8 cellular contexts compared by ENCODE assay signal in the genomic region with DNA sequence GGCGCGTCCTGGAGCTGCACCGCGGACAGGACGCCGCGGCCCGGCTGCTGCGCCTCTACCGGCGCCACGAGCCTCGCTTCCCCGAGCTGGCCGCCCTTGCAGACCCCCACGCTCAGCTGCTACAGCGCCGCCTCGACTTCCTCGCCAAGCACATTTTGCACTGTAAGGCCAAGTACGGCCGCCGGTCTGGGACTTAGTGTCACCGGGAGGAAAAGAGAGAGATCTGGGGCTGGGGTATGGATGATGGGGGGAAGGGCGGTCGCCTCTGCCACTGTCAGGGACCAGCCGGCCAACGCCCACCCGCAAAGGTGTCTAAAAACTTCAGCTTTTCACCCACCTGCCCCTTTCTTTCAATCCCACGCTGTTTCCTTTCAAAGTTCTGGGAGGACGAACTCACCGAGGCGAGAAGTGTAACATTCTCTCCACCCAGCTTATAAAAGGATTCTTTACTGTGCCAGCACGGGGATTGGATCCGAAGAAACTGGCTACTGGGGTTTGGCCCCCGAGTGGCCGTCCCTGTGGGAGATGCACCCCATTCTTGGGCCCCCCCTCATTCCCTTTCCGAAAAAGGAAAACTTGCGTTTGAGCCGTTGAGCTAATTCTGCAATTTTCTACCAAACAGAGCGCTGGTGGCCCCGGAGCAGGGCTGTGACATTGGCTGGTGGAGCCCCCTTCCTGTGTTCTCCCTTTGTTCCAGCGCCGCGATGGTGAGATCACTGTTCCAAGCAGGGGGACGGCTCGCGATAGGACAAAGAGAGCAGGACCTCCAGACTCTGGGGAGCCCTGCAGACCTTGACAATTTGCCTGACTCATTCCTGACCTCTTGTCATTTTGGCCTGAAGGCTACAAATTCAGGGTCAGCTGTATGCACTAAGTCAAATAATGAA. TPM values are rescaled to one million over a fixed set of nuclear protein-coding genes. Genes with fewer than 3 reads are reported as not detected.
DNase-seq lines count a peak whose midpoint lies in the region; ATAC-seq and TF ChIP-seq lines count a peak whose summit lies in the region.

No MANE protein-coding gene starts in this region.

- H3K9me3 ChIP-seq in SJCRH30 (replicated peaks): no peaks in the 10 kb centered on the region
- H3K9me3 ChIP-seq in muscle layer of duodenum (ENCODE audit: control insufficient read depth in 1 of 2, low read length in 2 of 2): no peaks in the 10 kb centered on the region

- DNase-seq in NCI-H1417 (lab: John Stamatoyannopoulos, UW): peak in 2 of 3 experiments; percentile 76 to 84
- no peak for DNase-seq in NCI-H1417 treated with DMSO at 0.1 percent for 48 hours (lab: John Stamatoyannopoulos, UW)
- DNase-seq in SJCRH30: peak; percentile 80 to 81
- peak; percentile 41 for DNase-seq in epithelial cell of esophagus (ENCODE audit: low read depth)

- no peaks in the 10 kb centered on the region for H3K36me3 ChIP-seq in SJCRH30
- no peaks in the 10 kb centered on the region for H3K36me3 ChIP-seq in muscle layer of duodenum (ENCODE audit: control insufficient read depth in 1 of 2, insufficient read depth in 2 of 2, low read length in 2 of 2)

- H3K4me1 ChIP-seq in SJCRH30: peaks cover 46% of the 10 kb centered on the region
- H3K4me1 ChIP-seq in muscle layer of duodenum (ENCODE audit: control insufficient read depth in 1 of 2, insufficient read depth in 2 of 2, low read length in 2 of 2): peaks cover 0 to 31% of the 10 kb centered on the region in 2 donors

- H3K27ac ChIP-seq in SJCRH30 (peak overlapping the region; percentile 82), muscle layer of duodenum (ENCODE audit: low read length) (no peak overlapping the region)

- peak; percentile 12 for ATAC-seq in HG02840 (IDR thresholded peaks at IDR 0.05; ENCODE audit: low FRiP score, unreplicated experiment)
- ATAC-seq in HG03565 (IDR thresholded peaks at IDR 0.05; ENCODE audit: unreplicated experiment): no peak
- ATAC-seq in activated CD4-positive, CD25-positive, alpha-beta regulatory T cell treated with anti-CD3 and anti-CD28 coated beads, Interleukin-2, amount 50 U/mL, for 24 hours: no peak

- H3K27me3 ChIP-seq in SJCRH30 (no peaks in the 10 kb centered on the region), muscle layer of duodenum (ENCODE audit: low read depth, low read length) (peaks cover 17% of the 10 kb centered on the region)

- H3K4me3 ChIP-seq in SJCRH30: peak overlapping the region; percentile 82
- H3K4me3 ChIP-seq in epithelial cell of esophagus (ENCODE audit: low read length): peak overlapping the region; percentile 77
- peak overlapping the region; percentile 47 to 69 for H3K4me3 ChIP-seq in muscle layer of duodenum (ENCODE audit: low read depth in 1 of 2, low read length in 2 of 2)

- TF ChIP-seq CTCF in epithelial cell of esophagus (IDR thresholded peaks at IDR 0.05; ENCODE audit: insufficient read depth, low read depth, low read length, missing control alignments): peak; percentile 2

RNA-seq across cellular contexts. Expression of gene FJX1, which starts 1.7 kb away (rescaled TPM):
- 14.6 and 14.9 TPM in 2 replicates for total RNA-seq in SJCRH30 (2014; rRNA removed; shearing (Covaris generic))

RNA-seq across cellular contexts. Expression of gene TRIM44, which starts 42.6 kb away (rescaled TPM):
- 66.8 and 67.0 TPM in 2 replicates for total RNA-seq in SJCRH30 (2014; rRNA removed; shearing (Covaris generic))
